In genomic region chr3:29374255-29374654, GRCh38 we compare ENCODE assay signal across 24 cellular contexts.
"Had no signal": no experiment of that assay in that cellular context is flagged by ENCODE, and none has a peak within 500 bp of the region (broad histone marks: within the 10 kb centered on the region; RNA-seq: fewer than 3 reads in every experiment).

No MANE protein-coding gene starts in this region.

- H3K27ac ChIP-seq: dorsolateral prefrontal cortex, gastroesophageal sphincter, neural progenitor cell, pancreas, right lobe of liver, spleen, testis, tibial nerve, upper lobe of right lung had no signal

- H3K9me3 Mint-ChIP-seq: stimulated activated memory B cell treated with anti-CD40 and anti-IgM and Interleukin-4, amounts not matched to agents 10 μg/mL and 1 μg/mL and 100 μg/mL, for 72 hours; stimulated activated naive CD8-positive, alpha-beta T cell treated with anti-CD3 and anti-CD28 coated beads, Interleukin-15, Interleukin-2, amounts not matched to agents 100 ng/mL and 50 ng/mL, for 24 hours had no signal

- H3K27ac Mint-ChIP-seq: natural killer cell treated with Interleukin-12 subunit alpha and Interleukin-12 subunit beta and Interleukin-15 and Interleukin-18, amount 100 ng/mL, for 72 hours; neural progenitor cell; progenitor cell of endocrine pancreas; stimulated activated memory B cell treated with anti-CD40 and anti-IgM and Interleukin-4, amounts not matched to agents 10 μg/mL and 1 μg/mL and 100 μg/mL, for 72 hours; stimulated activated naive CD8-positive, alpha-beta T cell treated with anti-CD3 and anti-CD28 coated beads, Interleukin-15, Interleukin-2, amounts not matched to agents 100 ng/mL and 50 ng/mL, for 24 hours had no signal

- H3K4me3 ChIP-seq: dorsolateral prefrontal cortex, gastroesophageal sphincter, neural progenitor cell, pancreas, right lobe of liver, spleen, testis, tibial nerve, upper lobe of right lung had no signal

- ATAC-seq: gastroesophageal sphincter; left lobe of liver; natural killer cell treated with Interleukin-12 subunit alpha and Interleukin-12 subunit beta and Interleukin-15 and Interleukin-18, amount 100 ng/mL, for 72 hours; pancreas; right lobe of liver; stimulated activated memory B cell treated with anti-CD40 and anti-IgM and Interleukin-4, amounts not matched to agents 10 μg/mL and 1 μg/mL and 100 μg/mL, for 72 hours; upper lobe of right lung had no signal

- H3K4me2 ChIP-seq: neural progenitor cell had no signal

- H2AFZ ChIP-seq: neural progenitor cell had no signal

- H3K36me3 ChIP-seq: gastroesophageal sphincter, neural progenitor cell, pancreas, right lobe of liver, spleen, upper lobe of right lung had no signal

- H3K4me3 Mint-ChIP-seq: natural killer cell treated with Interleukin-12 subunit alpha and Interleukin-12 subunit beta and Interleukin-15 and Interleukin-18, amount 100 ng/mL, for 72 hours; neural progenitor cell; stimulated activated memory B cell treated with anti-CD40 and anti-IgM and Interleukin-4, amounts not matched to agents 10 μg/mL and 1 μg/mL and 100 μg/mL, for 72 hours; stimulated activated naive CD8-positive, alpha-beta T cell treated with anti-CD3 and anti-CD28 coated beads, Interleukin-15, Interleukin-2, amounts not matched to agents 100 ng/mL and 50 ng/mL, for 24 hours had no signal

- DNase-seq: cortex of kidney; dorsolateral prefrontal cortex; effector CD8-positive, alpha-beta T cell; foreskin fibroblast; glutamatergic neuron; islet precursor cell; mammary epithelial cell; nucleus accumbens; pancreas; right lobe of liver; spleen; stimulated activated CD4-positive, alpha-beta T cell treated with anti-CD3 and anti-CD28 coated beads, Interleukin-15, amount 100 ng/mL, for 24 hours; stimulated activated CD4-positive, alpha-beta T cell treated with anti-CD3 and anti-CD28 coated beads, Interleukin-1b, Interleukin-23, amount 100 ng/mL, for 48 hours; stimulated activated CD4-positive, alpha-beta T cell treated with anti-CD3 and anti-CD28 coated beads, Interleukin-4, amount 100 ng/mL, for 24 hours; testis; upper lobe of right lung had no signal

- FAIRE-seq: pancreas had no signal

- H3K36me3 Mint-ChIP-seq: natural killer cell treated with Interleukin-12 subunit alpha and Interleukin-12 subunit beta and Interleukin-15 and Interleukin-18, amount 100 ng/mL, for 72 hours; stimulated activated memory B cell treated with anti-CD40 and anti-IgM and Interleukin-4, amounts not matched to agents 10 μg/mL and 1 μg/mL and 100 μg/mL, for 72 hours had no signal

- H3K9me3 ChIP-seq: gastroesophageal sphincter, pancreas, right lobe of liver, spleen, testis, tibial nerve, upper lobe of right lung had no signal

- H3K4me1 ChIP-seq: neural progenitor cell, right lobe of liver had no signal

- H3K4me1 Mint-ChIP-seq: stimulated activated memory B cell treated with anti-CD40 and anti-IgM and Interleukin-4, amounts not matched to agents 10 μg/mL and 1 μg/mL and 100 μg/mL, for 72 hours had no signal

- H3K27me3 Mint-ChIP-seq: natural killer cell treated with Interleukin-12 subunit alpha and Interleukin-12 subunit beta and Interleukin-15 and Interleukin-18, amount 100 ng/mL, for 72 hours; progenitor cell of endocrine pancreas; stimulated activated memory B cell treated with anti-CD40 and anti-IgM and Interleukin-4, amounts not matched to agents 10 μg/mL and 1 μg/mL and 100 μg/mL, for 72 hours; stimulated activated naive CD8-positive, alpha-beta T cell treated with anti-CD3 and anti-CD28 coated beads, Interleukin-15, Interleukin-2, amounts not matched to agents 100 ng/mL and 50 ng/mL, for 24 hours had no signal

- H3K9ac ChIP-seq: neural progenitor cell had no signal

- H3K27me3 ChIP-seq: dorsolateral prefrontal cortex, gastroesophageal sphincter, neural progenitor cell, pancreas, right lobe of liver, spleen, testis, tibial nerve, upper lobe of right lung had no signal
